ENCODE assay signal across 14 cellular contexts in the genomic region with DNA sequence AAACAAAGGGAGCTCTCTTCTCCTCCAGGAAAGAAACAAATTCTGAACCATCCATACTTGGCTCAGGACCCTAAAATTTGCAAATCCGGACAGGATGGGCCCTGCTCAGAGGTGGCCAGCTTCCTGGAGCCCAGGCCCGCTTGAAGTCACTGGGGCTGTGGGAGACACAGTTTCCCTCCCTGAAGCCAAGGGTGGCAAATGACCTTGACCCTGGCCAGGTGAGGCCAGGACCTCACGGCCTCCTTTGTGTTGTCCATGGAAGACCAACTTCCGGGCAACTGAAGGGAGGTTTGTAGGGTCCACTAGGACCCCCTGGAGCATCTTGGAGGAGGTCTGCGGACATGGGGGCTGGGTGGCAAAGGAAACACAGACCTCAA. TPM values are rescaled to one million over a fixed set of nuclear protein-coding genes. Genes with fewer than 3 reads are reported as not detected.
DNase-seq lines count a peak whose midpoint lies in the region; ATAC-seq and TF ChIP-seq lines count a peak whose summit lies in the region.
"Had no signal": no experiment of that assay in that cellular context is flagged by ENCODE, and none has a peak within 500 bp of the region (broad histone marks: within the 10 kb centered on the region; RNA-seq: fewer than 3 reads in every experiment).

No MANE protein-coding gene starts in this region.

- H3K27me3 ChIP-seq in iPS-20b (ENCODE audit: insufficient read depth, low read length), result peaks cover 10% of the 10 kb centered on the region
- H3K27me3 ChIP-seq in SK-N-SH (ENCODE audit: insufficient read depth), result no peaks in the 10 kb centered on the region

- H3K27ac ChIP-seq in iPS-20b (ENCODE audit: low read length) (no peak overlapping the region), substantia nigra (ENCODE audit: low read depth, low read length, poor library complexity, severe bottlenecking) (peak overlapping the region; percentile 80), SK-N-SH (ENCODE audit: low read depth in 2 of 2, low read length in 1 of 2) (no peak overlapping the region)

- H3K4me2 ChIP-seq in SK-N-SH, result no peak overlapping the region

- no peaks in the 10 kb centered on the region for H3K27me3 Mint-ChIP-seq in activated CD4-positive, alpha-beta T cell treated with anti-CD3 and anti-CD28 coated beads for 36 hours
- H3K27me3 Mint-ChIP-seq in activated CD8-positive, alpha-beta T cell treated with anti-CD3 and anti-CD28 coated beads for 36 hours, result no peaks in the 10 kb centered on the region

- H4K20me1 ChIP-seq in SK-N-SH (ENCODE audit: insufficient read depth), result no peaks in the 10 kb centered on the region

- POLR2A ChIA-PET in activated CD4-positive, alpha-beta T cell treated with anti-CD3 and anti-CD28 coated beads for 36 hours (lab: Charles Lee), result interaction anchor here (0.6 to 1.0 kb wide), 3 partner anchors 10 to 782 kb away, joined by 3 to 5 read pairs (median 3); partner anchors contain the start of gene ASF1B
- POLR2A ChIA-PET in activated CD8-positive, alpha-beta T cell treated with anti-CD3 and anti-CD28 coated beads for 36 hours (lab: Charles Lee), result interaction anchor here (0.9 to 1.3 kb wide), 3 partner anchors 23 to 107 kb away, joined by 3 to 4 read pairs (median 3); partner anchors contain the start of genes BRME1 and CC2D1A
- POLR2A ChIA-PET in SK-N-SH (lab: Yijun Ruan, JAX), result interaction anchor here (1.0 kb wide), 1 partner anchor 10 kb away, joined by 3 read pairs; no protein-coding TSS in a partner anchor

- H3K79me2 ChIP-seq in SK-N-SH (ENCODE audit: insufficient read depth), result no peaks in the 10 kb centered on the region

- H3K9me3 Mint-ChIP-seq in activated CD4-positive, alpha-beta T cell treated with anti-CD3 and anti-CD28 coated beads for 36 hours (ENCODE audit: low read depth), result no peaks in the 10 kb centered on the region
- H3K9me3 Mint-ChIP-seq in activated CD8-positive, alpha-beta T cell treated with anti-CD3 and anti-CD28 coated beads for 36 hours, result no peaks in the 10 kb centered on the region

- H3K4me1 Mint-ChIP-seq in activated CD4-positive, alpha-beta T cell treated with anti-CD3 and anti-CD28 coated beads for 36 hours, result peaks cover 35% of the 10 kb centered on the region
- peaks cover 46% of the 10 kb centered on the region for H3K4me1 Mint-ChIP-seq in activated CD8-positive, alpha-beta T cell treated with anti-CD3 and anti-CD28 coated beads for 36 hours (ENCODE audit: low read depth)

- H3K4me1 ChIP-seq in iPS-20b (ENCODE audit: insufficient read depth, low read length), result peaks cover 20% of the 10 kb centered on the region
- peaks cover 7 to 23% of the 10 kb centered on the region in 2 experiments; a peak in 3 of 4 replicates for H3K4me1 ChIP-seq in SK-N-SH (ENCODE audit: control insufficient read depth in 1 of 2, insufficient read depth in 2 of 2, low read depth in 1 of 2, low read length in 1 of 2)

- TF ChIP-seq CTCF in activated CD8-positive, alpha-beta T cell treated with anti-CD3 and anti-CD28 coated beads for 36 hours (IDR thresholded peaks at IDR 0.05), result no peak
- no peak for TF ChIP-seq CTCF in SK-N-SH (IDR thresholded peaks at IDR 0.05)

- no peak for DNase-seq in activated CD4-positive, alpha-beta T cell treated with anti-CD3 and anti-CD28 coated beads for 36 hours
- no peak for DNase-seq in activated CD4-positive, alpha-beta T cell treated with anti-CD3 and anti-CD28 coated beads for 48 hours
- no peak for DNase-seq in activated CD8-positive, alpha-beta T cell treated with anti-CD3 and anti-CD28 coated beads for 36 hours
- DNase-seq in substantia nigra (lab: John Stamatoyannopoulos, UW), result no peak
- no peak for DNase-seq in SK-N-SH
- no peak for DNase-seq in NCI-H187 treated with DMSO at 0.1 percent for 48 hours (lab: John Stamatoyannopoulos, UW)
- DNase-seq in ACHN, result no peak
- DNase-seq: DMS 273 treated with DMSO at 0.1 percent for 48 hours, NCI-H510A had no signal

- TF ChIP-seq RAD21 in SK-N-SH (IDR thresholded peaks at IDR 0.05; ENCODE audit: low read length), result no peak

- H3K9me2 ChIP-seq in SK-N-SH, result no peaks in the 10 kb centered on the region

- peak overlapping the region; percentile 66 for H3K27ac Mint-ChIP-seq in activated CD4-positive, alpha-beta T cell treated with anti-CD3 and anti-CD28 coated beads for 36 hours
- peak overlapping the region; percentile 75 for H3K27ac Mint-ChIP-seq in activated CD8-positive, alpha-beta T cell treated with anti-CD3 and anti-CD28 coated beads for 36 hours

- no peaks in the 10 kb centered on the region for H3F3A ChIP-seq in SK-N-SH (replicated peaks; ENCODE audit: insufficient read depth)

- no peak overlapping the region for H2AFZ ChIP-seq in SK-N-SH (ENCODE audit: low read depth)

- H3K36me3 ChIP-seq in iPS-20b (ENCODE audit: insufficient read depth, low read depth, low read length) (no peaks in the 10 kb centered on the region), SK-N-SH (replicated peaks in 1 of 2; ENCODE audit: control insufficient read depth in 1 of 2, insufficient read depth in 2 of 2, low read length in 1 of 2) (no peaks in the 10 kb centered on the region)
- H3K36me3 ChIP-seq: HAP-1, lower lobe of right lung, prostate gland had no signal

- H3K4me3 ChIP-seq in iPS-20b (ENCODE audit: low read length) (no peak overlapping the region), SK-N-SH (ENCODE audit: low read depth in 2 of 2, low read length in 1 of 2) (no peak overlapping the region)
- H3K4me3 ChIP-seq: HAP-1, lower lobe of right lung, prostate gland had no signal

- intact Hi-C loops in activated CD4-positive, alpha-beta T cell treated with anti-CD3 and anti-CD28 coated beads for 36 hours (cut with DNase I, micrococcal nuclease), result loop anchor here (5.0 kb wide), 4 partner anchors 70 to 595 kb away; partner anchors contain the start of genes DCAF15 (in 1 of the 2), IL27RA (in 1 of the 2) and PTGER1 (in 1 of the 2)
- intact Hi-C loops in activated CD8-positive, alpha-beta T cell treated with anti-CD3 and anti-CD28 coated beads for 36 hours (cut with micrococcal nuclease), result loop anchor here (10.0 kb wide), 1 partner anchor 152 kb away; the partner anchor contains the start of gene IL27RA

- in situ Hi-C loops in ACHN (cut with HindIII; ENCODE audit: low pct_ligation_motif_present, low pct_unique_long_range_greater_than_20kb, low sequenced_read_pairs), result no loop called here

- CTCF ChIA-PET in activated CD4-positive, alpha-beta T cell treated with anti-CD3 and anti-CD28 coated beads for 36 hours (lab: Charles Lee), result interaction anchor here (0.6 to 2.1 kb wide), 9 partner anchors 86 to 254 kb away, joined by 3 to 8 read pairs (median 4); partner anchors contain the start of genes ASF1B, MISP3 and RLN3
- CTCF ChIA-PET in activated CD8-positive, alpha-beta T cell treated with anti-CD3 and anti-CD28 coated beads for 36 hours (lab: Charles Lee), result interaction anchor here (0.9 to 6.2 kb wide), 9 partner anchors 20 to 254 kb away, joined by 3 to 76 read pairs (median 7); partner anchors contain the start of genes ASF1B, IL27RA and MISP3
- CTCF ChIA-PET in SK-N-SH (lab: Yijun Ruan, JAX), result interaction anchor here (0.7 to 13.8 kb wide), 14 partner anchors 9 to 193 kb away, joined by 3 to 146 read pairs (median 8); partner anchors contain the start of genes IL27RA and MISP3

- H3K9ac ChIP-seq in iPS-20b (ENCODE audit: low read depth, low read length) (peak overlapping the region; percentile 61; the same call in 1 of the 2 replicates), SK-N-SH (no peak overlapping the region)

- H3K36me3 Mint-ChIP-seq in activated CD4-positive, alpha-beta T cell treated with anti-CD3 and anti-CD28 coated beads for 36 hours (ENCODE audit: low read depth), result no peaks in the 10 kb centered on the region
- H3K36me3 Mint-ChIP-seq in activated CD8-positive, alpha-beta T cell treated with anti-CD3 and anti-CD28 coated beads for 36 hours (ENCODE audit: low read depth), result no peaks in the 10 kb centered on the region

- 80% methylated on average over 1 of the region's 5 CpGs for WGBS in SK-N-SH (ENCODE audit: low lambda C conversion rate)

- H3K9me3 ChIP-seq in iPS-20b (ENCODE audit: insufficient read depth, low read depth, low read length) (no peaks in the 10 kb centered on the region), SK-N-SH (no peaks in the 10 kb centered on the region)
- H3K9me3 ChIP-seq: HAP-1, lower lobe of right lung, prostate gland had no signal

- peak overlapping the region; percentile 6 for H3K4me3 Mint-ChIP-seq in activated CD4-positive, alpha-beta T cell treated with anti-CD3 and anti-CD28 coated beads for 36 hours
- no peak overlapping the region for H3K4me3 Mint-ChIP-seq in activated CD8-positive, alpha-beta T cell treated with anti-CD3 and anti-CD28 coated beads for 36 hours

- no peak for TF ChIP-seq EP300 in SK-N-SH (IDR thresholded peaks at IDR 0.05; ENCODE audit: borderline replicate concordance in 1 of 2, low read depth in 1 of 2, low read length in 1 of 2)

- ATAC-seq in activated CD4-positive, alpha-beta T cell treated with anti-CD3 and anti-CD28 coated beads for 36 hours, result no peak
- no peak for ATAC-seq in activated CD8-positive, alpha-beta T cell treated with anti-CD3 and anti-CD28 coated beads for 36 hours
- ATAC-seq: lower lobe of right lung had no signal

RNA-seq across cellular contexts. Expression of gene NANOS3, which starts 5.5 kb away (rescaled TPM):
- 1 to 10 TPM; 1.2 to 1.6 TPM for total RNA-seq in activated CD4-positive, alpha-beta T cell treated with anti-CD3 and anti-CD28 coated beads for 36 hours
- total RNA-seq in activated CD8-positive, alpha-beta T cell treated with anti-CD3 and anti-CD28 coated beads for 36 hours, result 1 to 10 TPM in 1 of 2 experiments, under 1 TPM in 1; 0.56 to 1.3 TPM
- 0.53 and 0.57 TPM in 2 replicates for polyA plus RNA-seq in SK-N-SH (2012; rRNA removed)
- 0.63 and 0.71 TPM in 2 replicates for polyA plus RNA-seq in SK-N-SH (2012; cell fraction: cytosol; rRNA removed)
- 1.7 and 4.4 TPM in 2 replicates for polyA plus RNA-seq in SK-N-SH (2012; cell fraction: nucleus; rRNA removed)
- total RNA-seq: A172 had no signal

RNA-seq across cellular contexts. Expression of gene BRME1, which starts 23.5 kb away (rescaled TPM):
- total RNA-seq in activated CD4-positive, alpha-beta T cell treated with anti-CD3 and anti-CD28 coated beads for 36 hours, result 1 to 10 TPM; 5.3 to 5.5 TPM
- total RNA-seq in activated CD8-positive, alpha-beta T cell treated with anti-CD3 and anti-CD28 coated beads for 36 hours, result 1 to 10 TPM; 3.6 to 5.2 TPM
- 1.5 and 1.8 TPM in 2 replicates for polyA plus RNA-seq in SK-N-SH (2012; rRNA removed)
- 0.51 and 0.89 TPM in 2 replicates for polyA plus RNA-seq in SK-N-SH (2012; cell fraction: cytosol; rRNA removed)
- polyA plus RNA-seq in SK-N-SH (2012; cell fraction: nucleus; rRNA removed), result 5.1 and 5.3 TPM in 2 replicates

RNA-seq across cellular contexts. Expression of gene CC2D1A, which starts 23.6 kb away (rescaled TPM):
- 10 to 100 TPM; 30.2 to 34.3 TPM for total RNA-seq in activated CD4-positive, alpha-beta T cell treated with anti-CD3 and anti-CD28 coated beads for 36 hours
- total RNA-seq in activated CD8-positive, alpha-beta T cell treated with anti-CD3 and anti-CD28 coated beads for 36 hours, result 10 to 100 TPM; 22.4 to 23.8 TPM
- polyA plus RNA-seq in SK-N-SH (2012; rRNA removed), result 18.7 and 24.2 TPM in 2 replicates
- 8.1 and 13.2 TPM in 2 replicates for polyA plus RNA-seq in SK-N-SH (2012; cell fraction: cytosol; rRNA removed)
- polyA plus RNA-seq in SK-N-SH (2012; cell fraction: nucleus; rRNA removed), result 97.6 and 109 TPM in 2 replicates

RNA-seq across cellular contexts. Expression of gene PODNL1, which starts 55.8 kb away (rescaled TPM):
- under 1 TPM; 0.25 to 0.46 TPM for total RNA-seq in activated CD4-positive, alpha-beta T cell treated with anti-CD3 and anti-CD28 coated beads for 36 hours
- total RNA-seq in activated CD8-positive, alpha-beta T cell treated with anti-CD3 and anti-CD28 coated beads for 36 hours, result not detected
- 4.2 and 7.5 TPM in 2 replicates for polyA plus RNA-seq in SK-N-SH (2012; rRNA removed)
- polyA plus RNA-seq in SK-N-SH (2012; cell fraction: cytosol; rRNA removed), result 5.1 and 7.2 TPM in 2 replicates
- 11.8 and 14.5 TPM in 2 replicates for polyA plus RNA-seq in SK-N-SH (2012; cell fraction: nucleus; rRNA removed)
